23 cellular contexts compared by ENCODE assay signal in the genomic region with DNA sequence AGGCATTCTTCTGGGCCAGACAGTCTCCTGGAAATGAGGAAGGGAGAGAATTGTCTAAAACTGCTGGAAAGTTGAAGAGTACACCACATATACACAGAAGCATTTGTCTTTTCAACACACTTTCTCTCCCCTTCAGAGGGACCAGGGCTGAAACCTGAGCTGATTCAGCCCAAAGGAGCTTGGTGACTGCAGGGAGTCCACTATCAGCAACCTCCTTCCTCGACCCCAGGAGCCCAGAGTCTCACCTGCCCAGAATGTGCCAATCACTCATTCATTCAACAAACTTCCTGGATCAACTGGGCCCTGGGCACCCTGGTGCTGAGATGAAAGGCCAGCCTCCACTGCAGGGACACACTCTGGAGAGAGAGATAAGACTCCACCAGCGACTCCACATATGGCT.
"Had no signal": no experiment of that assay in that cellular context is flagged by ENCODE, and none has a peak within 500 bp of the region (broad histone marks: within the 10 kb centered on the region; RNA-seq: fewer than 3 reads in every experiment).

No MANE protein-coding gene starts in this region.

- H3K27me3 Mint-ChIP-seq: stimulated activated naive B cell treated with anti-CD40 and anti-IgM and Interleukin-4, amounts not matched to agents 10 μg/mL and 1 μg/mL and 100 μg/mL, for 72 hours; stimulated activated naive CD8-positive, alpha-beta T cell treated with anti-CD3 and anti-CD28 coated beads, Interleukin-15, Interleukin-2, amounts not matched to agents 100 ng/mL and 50 ng/mL, for 24 hours had no signal

- H3K36me3 Mint-ChIP-seq: naive thymus-derived CD4-positive, alpha-beta T cell; stimulated activated naive B cell treated with anti-CD40 and anti-IgM and Interleukin-4, amounts not matched to agents 10 μg/mL and 1 μg/mL and 100 μg/mL, for 72 hours had no signal

- H2AFZ ChIP-seq: hepatocyte, parathyroid adenoma had no signal

- H3K9me3 Mint-ChIP-seq: stimulated activated naive B cell treated with anti-CD40 and anti-IgM and Interleukin-4, amounts not matched to agents 10 μg/mL and 1 μg/mL and 100 μg/mL, for 72 hours had no signal

- H3K4me1 ChIP-seq: foreskin keratinocyte, gastroesophageal sphincter, heart left ventricle, left lung, parathyroid adenoma, right lobe of liver, tibial nerve, upper lobe of right lung, uterus had no signal

- H3K27ac Mint-ChIP-seq: naive thymus-derived CD4-positive, alpha-beta T cell; progenitor cell of endocrine pancreas; stimulated activated naive B cell treated with anti-CD40 and anti-IgM and Interleukin-4, amounts not matched to agents 10 μg/mL and 1 μg/mL and 100 μg/mL, for 72 hours; stimulated activated naive CD8-positive, alpha-beta T cell treated with anti-CD3 and anti-CD28 coated beads, Interleukin-15, Interleukin-2, amounts not matched to agents 100 ng/mL and 50 ng/mL, for 24 hours had no signal

- H3K27me3 ChIP-seq: foreskin keratinocyte, right lobe of liver, tibial nerve, uterus had no signal

- H3K4me3 ChIP-seq: coronary artery, esophagus muscularis mucosa, gastroesophageal sphincter, heart left ventricle, hepatocyte, left lung, right lobe of liver, thoracic aorta, tibial nerve, upper lobe of right lung, uterus had no signal

- H3K9ac ChIP-seq: parathyroid adenoma had no signal

- H3K9me3 ChIP-seq: right lobe of liver, thoracic aorta, upper lobe of right lung, uterus had no signal

- ATAC-seq: foreskin keratinocyte; gastroesophageal sphincter; heart left ventricle; left lung; naive thymus-derived CD4-positive, alpha-beta T cell; right lobe of liver; stimulated activated naive B cell treated with anti-CD40 and anti-IgM and Interleukin-4, amounts not matched to agents 10 μg/mL and 1 μg/mL and 100 μg/mL, for 72 hours; upper lobe of right lung had no signal

- H3K4me3 Mint-ChIP-seq: naive thymus-derived CD4-positive, alpha-beta T cell; stimulated activated naive B cell treated with anti-CD40 and anti-IgM and Interleukin-4, amounts not matched to agents 10 μg/mL and 1 μg/mL and 100 μg/mL, for 72 hours; stimulated activated naive CD8-positive, alpha-beta T cell treated with anti-CD3 and anti-CD28 coated beads, Interleukin-15, Interleukin-2, amounts not matched to agents 100 ng/mL and 50 ng/mL, for 24 hours had no signal

- H3K27ac ChIP-seq: coronary artery, esophagus muscularis mucosa, foreskin keratinocyte, gastroesophageal sphincter, heart left ventricle, hepatocyte, left lung, parathyroid adenoma, right lobe of liver, thoracic aorta, tibial nerve, upper lobe of right lung, uterus had no signal

- H3K4me1 Mint-ChIP-seq: stimulated activated naive B cell treated with anti-CD40 and anti-IgM and Interleukin-4, amounts not matched to agents 10 μg/mL and 1 μg/mL and 100 μg/mL, for 72 hours had no signal

- DNase-seq: dermis blood vessel endothelial cell; effector memory CD4-positive, alpha-beta T cell; foreskin keratinocyte; heart left ventricle; kidney; naive thymus-derived CD4-positive, alpha-beta T cell; right lobe of liver; small intestine; stimulated activated CD4-positive, alpha-beta T cell treated with anti-CD3 and anti-CD28 coated beads, Interleukin-15, amount 100 ng/mL, for 24 hours; stimulated activated CD4-positive, alpha-beta T cell treated with anti-CD3 and anti-CD28 coated beads, Interleukin-2, amount 100 ng/mL, for 48 hours; stimulated activated naive B cell treated with anti-CD40 and anti-IgM and Interleukin-4, amounts not matched to agents 10 μg/mL and 1 μg/mL and 100 μg/mL, for 72 hours; upper lobe of right lung; uterus had no signal

- H3K4me2 ChIP-seq: hepatocyte had no signal

- H3K36me3 ChIP-seq: esophagus muscularis mucosa, gastroesophageal sphincter, heart left ventricle, left lung, right lobe of liver, thoracic aorta, tibial nerve, upper lobe of right lung, uterus had no signal
